In genomic region chr10:103590060-103590459, GRCh38 we compare ENCODE assay signal across 10 cellular contexts.
"Had no signal": no experiment of that assay in that cellular context is flagged by ENCODE, and none has a peak within 500 bp of the region (broad histone marks: within the 10 kb centered on the region; RNA-seq: fewer than 3 reads in every experiment).

No MANE protein-coding gene starts in this region.

- H3K4me3 ChIP-seq: GM23248, HAP-1, K562 had no signal

- DNase-seq: GM23248, GOT3, HFFc6, IMR-90, KG1 had no signal

- H2AFZ ChIP-seq: GM23248 had no signal

- H3K36me3 ChIP-seq: HAP-1 had no signal

- ATAC-seq: HCT116, K562 had no signal

- H3K27ac ChIP-seq: GM23248, HL-60 had no signal

- H3K4me1 ChIP-seq: HAP-1 had no signal

- FAIRE-seq: H54, K562 had no signal

- H3K9ac ChIP-seq: GM23248 had no signal
